Comparison of ENCODE assay signal across 1 cellular context in genomic region chr17:17042381-17042736, GRCh38.
TF ChIP-seq lines count a peak whose summit lies in the region.

TSS of gene MPRIP (plus strand) at chr17:17042457. CDS start at chr17:17042849, 392 bp downstream.

TF ChIP-seq in IMR-90, 13 proteins besides CTCF, POLR2A, EP300 and RAD21 (continued from another document):
- TF ChIP-seq USF2 (IDR thresholded peaks at IDR 0.05; ENCODE audit: low read depth, low read length): no peak
- TF ChIP-seq NFE2L2 (IDR thresholded peaks at IDR 0.05; ENCODE audit: low read depth, low read length): no peak
- TF ChIP-seq FOS (IDR thresholded peaks at IDR 0.05; ENCODE audit: low read depth, low read length): no peak
TF ChIP-seq in IMR-90: peak in this region for 0.
